Comparison of ENCODE assay signal across 1 cellular context in genomic region chr7:149627911-149628310, GRCh38.
TF ChIP-seq lines count a peak whose summit lies in the region.

No MANE protein-coding gene starts in this region.

TF ChIP-seq in K562, 482 proteins besides CTCF, POLR2A, EP300 and RAD21 (continued from another document):
- TF ChIP-seq POLR2H (tag; IDR thresholded peaks at IDR 0.05; ENCODE audit: low read depth) (peak; percentile 85), RERE (CRISPR knock-in tag; IDR thresholded peaks at IDR 0.05; ENCODE audit: borderline replicate concordance) (no peak), MYNN (IDR thresholded peaks at IDR 0.05) (peak; percentile 99), MYNN (CRISPR knock-in tag; IDR thresholded peaks at IDR 0.05) (peak; percentile 80)
- TF ChIP-seq, protein P1, sequence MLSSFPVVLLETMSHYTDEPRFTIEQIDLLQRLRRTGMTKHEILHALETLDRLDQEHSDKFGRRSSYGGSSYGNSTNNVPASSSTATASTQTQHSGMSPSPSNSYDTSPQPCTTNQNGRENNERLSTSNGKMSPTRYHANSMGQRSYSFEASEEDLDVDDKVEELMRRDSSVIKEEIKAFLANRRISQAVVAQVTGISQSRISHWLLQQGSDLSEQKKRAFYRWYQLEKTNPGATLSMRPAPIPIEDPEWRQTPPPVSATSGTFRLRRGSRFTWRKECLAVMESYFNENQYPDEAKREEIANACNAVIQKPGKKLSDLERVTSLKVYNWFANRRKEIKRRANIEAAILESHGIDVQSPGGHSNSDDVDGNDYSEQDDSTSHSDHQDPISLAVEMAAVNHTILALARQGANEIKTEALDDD (IDR thresholded peaks at IDR 0.05) = peak; percentile 21; the same call in 1 of the 2 replicates
TF ChIP-seq in K562: peak in this region for 6.
